In genomic region chr14:71142375-71143038, GRCh38 we compare ENCODE assay signal across 9 cellular contexts.
DNase-seq lines count a peak whose midpoint lies in the region; ATAC-seq, FAIRE-seq and TF ChIP-seq lines count a peak whose summit lies in the region.
"Had no signal": no experiment of that assay in that cellular context is flagged by ENCODE, and none has a peak within 500 bp of the region (broad histone marks: within the 10 kb centered on the region; RNA-seq: fewer than 3 reads in every experiment).

No MANE protein-coding gene starts in this region.

- no peak overlapping the region for H3K4me3 ChIP-seq in AG04450 (ENCODE audit: low read depth, low read length)
- no peak overlapping the region for H3K4me3 ChIP-seq in foreskin fibroblast (ENCODE audit: low read depth in 1 of 2, low read length in 2 of 2)

- TF ChIP-seq CTCF in AG04450 (IDR thresholded peaks at IDR 0.05; ENCODE audit: low read depth, low read length) (no peak), foreskin fibroblast (IDR thresholded peaks at IDR 0.05; ENCODE audit: low read depth, low read length) (no peak)

- peak; percentile 91 for DNase-seq in AG04450 (ENCODE audit: low read depth, low spot score)
- no peak for DNase-seq in GM19239 (ENCODE audit: insufficient read length, low spot score)
- DNase-seq in SKM-1 treated with dmso at 0.1 percent for 144 hours (lab: John Stamatoyannopoulos, UW; ENCODE audit: unreplicated experiment), result peak; percentile 79
- peak; percentile 84 to 90 for DNase-seq in foreskin fibroblast
- DNase-seq in nucleus accumbens (lab: John Stamatoyannopoulos, UW), result no peak
- DNase-seq in HK-2 (ENCODE audit: unreplicated experiment), result no peak
- DNase-seq: NCI-H446 treated with DMSO at 0.1 percent for 48 hours had no signal

- H3K9me3 ChIP-seq in AG04450 (ENCODE audit: control insufficient read depth, insufficient read depth, low read length), result no peaks in the 10 kb centered on the region; the same call in 1 of the 2 replicates

- CTCF ChIA-PET in AG04450 (lab: Charles Lee), result interaction anchor here (0.7 to 3.9 kb wide), 5 partner anchors 24 to 713 kb away, joined by 3 to 48 read pairs (median 5); no protein-coding TSS in a partner anchor

- H3K27ac ChIP-seq in AG04450 (ENCODE audit: low read depth, low read length), result peak overlapping the region; percentile 95

- POLR2A ChIA-PET in AG04450 (lab: Yijun Ruan, JAX), result interaction anchor here (1.0 to 1.6 kb wide), 4 partner anchors 12 to 656 kb away, joined by 3 to 14 read pairs (median 3); partner anchors contain the start of gene SIPA1L1

- no peaks in the 10 kb centered on the region for H3K27me3 ChIP-seq in AG04450 (ENCODE audit: control insufficient read depth, insufficient read depth, low read length)

- ATAC-seq in HG03025 (IDR thresholded peaks at IDR 0.05; ENCODE audit: low FRiP score, unreplicated experiment), result no peak
- ATAC-seq in GM19455 (IDR thresholded peaks at IDR 0.05; ENCODE audit: unreplicated experiment), result no peak

- peak; percentile 95 for FAIRE-seq in GM19239 (lab: Jason Lieb, UNC)

Comparison
In these comparisons a context has a peak if more than half of its experiments do, and no peak if none do; other contexts are left out.
1. DNase-seq: peak in AG04450 (single experiment), SKM-1 treated with dmso at 0.1 percent for 144 hours (single experiment) and foreskin fibroblast (2 of 2); none in GM19239 (single experiment), nucleus accumbens (0 of 56) and HK-2 (single experiment).